2 cellular contexts compared by ENCODE assay signal in genomic region chr12:132449565-132450390, GRCh38.
TF ChIP-seq lines count a peak whose summit lies in the region.

No MANE protein-coding gene starts in this region.

TF ChIP-seq in HEK293, 187 proteins besides CTCF, POLR2A, EP300 and RAD21 (continued from another document):
- TF ChIP-seq ZSCAN5A (tag by site-specific recombination; IDR thresholded peaks at IDR 0.05) (no peak), ZNF555 (tag by site-specific recombination; conservative IDR thresholded peaks at IDR 0.05) (no peak), ZNF664 (tag by site-specific recombination; IDR thresholded peaks at IDR 0.05) (peak; percentile 93)

TF ChIP-seq in IMR-90, 13 proteins besides CTCF, POLR2A, EP300 and RAD21:
- no peak for TF ChIP-seq ELK1 (IDR thresholded peaks at IDR 0.05; ENCODE audit: borderline replicate concordance, low read depth, low read length)
- no peak for TF ChIP-seq RFX5 (IDR thresholded peaks at IDR 0.05; ENCODE audit: low read depth, low read length)
- no peak for TF ChIP-seq CEBPB (IDR thresholded peaks at IDR 0.05; ENCODE audit: low read depth, low read length)
- no peak for TF ChIP-seq RCOR1 (IDR thresholded peaks at IDR 0.05; ENCODE audit: insufficient replicate concordance, low read length)
